13 cellular contexts compared by ENCODE assay signal in the genomic region with DNA sequence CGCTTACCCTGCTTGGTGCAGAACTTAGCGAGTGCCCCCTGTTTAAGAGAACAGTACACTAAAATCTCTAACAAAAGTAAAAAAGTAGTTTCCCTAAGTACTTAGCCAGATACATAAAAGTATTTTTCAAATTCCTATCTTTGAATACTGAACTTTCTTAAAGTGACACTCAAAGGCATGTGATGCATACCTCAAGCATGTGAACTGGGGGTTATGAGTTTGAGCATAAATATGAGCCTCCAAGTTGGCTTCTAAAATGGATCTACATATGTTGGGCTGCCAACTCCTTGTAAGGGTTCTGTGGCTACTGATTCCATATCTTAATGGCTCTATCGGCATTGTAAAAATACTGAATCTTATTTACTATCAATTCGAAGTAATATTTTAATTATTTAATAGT. TPM values are rescaled to one million over a fixed set of nuclear protein-coding genes. Genes with fewer than 3 reads are reported as not detected.
DNase-seq lines count a peak whose midpoint lies in the region; ATAC-seq and TF ChIP-seq lines count a peak whose summit lies in the region.
"Had no signal": no experiment of that assay in that cellular context is flagged by ENCODE, and none has a peak within 500 bp of the region (broad histone marks: within the 10 kb centered on the region; RNA-seq: fewer than 3 reads in every experiment).

No MANE protein-coding gene starts in this region.

- H3K27me3 ChIP-seq in vagina = no peaks in the 10 kb centered on the region
- no peaks in the 10 kb centered on the region for H3K27me3 ChIP-seq in right cardiac atrium (ENCODE audit: control insufficient read depth, insufficient read depth)

- peaks cover 30% of the 10 kb centered on the region for H3K4me1 ChIP-seq in vagina
- peaks cover 2% of the 10 kb centered on the region for H3K4me1 ChIP-seq in right cardiac atrium (ENCODE audit: control insufficient read depth, insufficient read depth, low read length)

- intact Hi-C loops in vagina (cut with DNase I) (no loop called here), right cardiac atrium (cut with DNase I) (no loop called here)

- H3K4me3 Mint-ChIP-seq in activated naive CD4-positive, alpha-beta T cell treated with anti-CD3 and anti-CD28 coated beads, Interleukin-2, amount 50 U/mL, for 24 hours = no peak overlapping the region
- no peak overlapping the region for H3K4me3 Mint-ChIP-seq in activated naive CD8-positive, alpha-beta T cell treated with anti-CD3 and anti-CD28 coated beads, Interleukin-2, amount 50 U/mL, for 24 hours
- H3K4me3 Mint-ChIP-seq: stimulated activated naive B cell treated with anti-CD40 and anti-IgM and Interleukin-4, amounts not matched to agents 10 μg/mL and 1 μg/mL and 100 μg/mL, for 72 hours had no signal

- DNase-seq in activated naive CD4-positive, alpha-beta T cell treated with Interleukin-2 at 50 U/mL for 16 hours = no peak
- no peak for DNase-seq in activated naive CD8-positive, alpha-beta T cell treated with anti-CD3 and anti-CD28 coated beads, Interleukin-2, amount 50 U/mL, for 24 hours
- peak; percentile 39 for DNase-seq in kidney tubule cell (ENCODE audit: low spot score)
- DNase-seq in vagina (ENCODE audit: extremely low spot score in 2 of 2) = no peak
- no peak for DNase-seq in NCI-H1930 (lab: John Stamatoyannopoulos, UW)
- DNase-seq in right cardiac atrium = no peak
- DNase-seq: activated gamma-delta T cell; dermis blood vessel endothelial cell; Kasumi-1; NCI-H345; stimulated activated naive B cell treated with anti-CD40 and anti-IgM and Interleukin-4, amounts not matched to agents 10 μg/mL and 1 μg/mL and 100 μg/mL, for 72 hours had no signal

- H3K27me3 Mint-ChIP-seq in activated naive CD4-positive, alpha-beta T cell treated with anti-CD3 and anti-CD28 coated beads, Interleukin-2, amount 50 U/mL, for 24 hours = no peaks in the 10 kb centered on the region
- no peaks in the 10 kb centered on the region for H3K27me3 Mint-ChIP-seq in activated naive CD8-positive, alpha-beta T cell treated with anti-CD3 and anti-CD28 coated beads, Interleukin-2, amount 50 U/mL, for 24 hours
- H3K27me3 Mint-ChIP-seq: stimulated activated naive B cell treated with anti-CD40 and anti-IgM and Interleukin-4, amounts not matched to agents 10 μg/mL and 1 μg/mL and 100 μg/mL, for 72 hours had no signal

- no peak for TF ChIP-seq POLR2A in vagina (IDR thresholded peaks at IDR 0.05)

- H3K27ac ChIP-seq in vagina (peak overlapping the region; percentile 13), right cardiac atrium (ENCODE audit: low read length) (no peak overlapping the region)

- 96% methylated on average over 4 of the region's 4 CpGs for WGBS in right cardiac atrium

- H3K4me1 Mint-ChIP-seq in activated naive CD4-positive, alpha-beta T cell treated with anti-CD3 and anti-CD28 coated beads, Interleukin-2, amount 50 U/mL, for 24 hours = peaks cover 56% of the 10 kb centered on the region
- peaks cover 53% of the 10 kb centered on the region for H3K4me1 Mint-ChIP-seq in activated naive CD8-positive, alpha-beta T cell treated with anti-CD3 and anti-CD28 coated beads, Interleukin-2, amount 50 U/mL, for 24 hours

- H3K36me3 Mint-ChIP-seq in activated naive CD4-positive, alpha-beta T cell treated with anti-CD3 and anti-CD28 coated beads, Interleukin-2, amount 50 U/mL, for 24 hours = peaks cover 7% of the 10 kb centered on the region
- peaks cover 17% of the 10 kb centered on the region for H3K36me3 Mint-ChIP-seq in activated naive CD8-positive, alpha-beta T cell treated with anti-CD3 and anti-CD28 coated beads, Interleukin-2, amount 50 U/mL, for 24 hours (ENCODE audit: low read depth)

- H3K9me3 ChIP-seq in vagina (no peaks in the 10 kb centered on the region), right cardiac atrium (ENCODE audit: control insufficient read depth, low read length) (no peaks in the 10 kb centered on the region)

- peak overlapping the region; percentile 81 for H3K27ac Mint-ChIP-seq in activated naive CD4-positive, alpha-beta T cell treated with anti-CD3 and anti-CD28 coated beads, Interleukin-2, amount 50 U/mL, for 24 hours
- peak overlapping the region; percentile 22 for H3K27ac Mint-ChIP-seq in activated naive CD8-positive, alpha-beta T cell treated with anti-CD3 and anti-CD28 coated beads, Interleukin-2, amount 50 U/mL, for 24 hours
- H3K27ac Mint-ChIP-seq: stimulated activated naive B cell treated with anti-CD40 and anti-IgM and Interleukin-4, amounts not matched to agents 10 μg/mL and 1 μg/mL and 100 μg/mL, for 72 hours had no signal

- no peaks in the 10 kb centered on the region for H3K9me3 Mint-ChIP-seq in activated naive CD4-positive, alpha-beta T cell treated with anti-CD3 and anti-CD28 coated beads, Interleukin-2, amount 50 U/mL, for 24 hours
- no peaks in the 10 kb centered on the region for H3K9me3 Mint-ChIP-seq in activated naive CD8-positive, alpha-beta T cell treated with anti-CD3 and anti-CD28 coated beads, Interleukin-2, amount 50 U/mL, for 24 hours
- H3K9me3 Mint-ChIP-seq: stimulated activated naive B cell treated with anti-CD40 and anti-IgM and Interleukin-4, amounts not matched to agents 10 μg/mL and 1 μg/mL and 100 μg/mL, for 72 hours had no signal

- H3K4me3 ChIP-seq in vagina (no peak overlapping the region), right cardiac atrium (ENCODE audit: low read length) (no peak overlapping the region)

- no peaks in the 10 kb centered on the region for H3K36me3 ChIP-seq in vagina

- no peak for ATAC-seq in activated naive CD8-positive, alpha-beta T cell treated with anti-CD3 and anti-CD28 coated beads, Interleukin-2, amount 50 U/mL, for 24 hours
- ATAC-seq in GM21786 (IDR thresholded peaks at IDR 0.05; ENCODE audit: unreplicated experiment) (no peak), right cardiac atrium (no peak)
- ATAC-seq: stimulated activated naive B cell treated with anti-CD40 and anti-IgM and Interleukin-4, amounts not matched to agents 10 μg/mL and 1 μg/mL and 100 μg/mL, for 72 hours had no signal

- TF ChIP-seq CTCF in vagina (IDR thresholded peaks at IDR 0.05) = no peak

RNA-seq across cellular contexts. Expression of a gene that starts 3.8 kb away (rescaled TPM):
- total RNA-seq in vagina (15.0 TPM), right cardiac atrium (1 to 10 TPM; 4.8 to 7.0 (median 6.4) TPM)
- 4.6 TPM for polyA plus RNA-seq in right cardiac atrium
